13 cellular contexts compared by ENCODE assay signal in genomic region chr6:69090132-69090531, GRCh38.
DNase-seq lines count a peak whose midpoint lies in the region; ATAC-seq and TF ChIP-seq lines count a peak whose summit lies in the region.
"Had no signal": no experiment of that assay in that cellular context is flagged by ENCODE, and none has a peak within 500 bp of the region (broad histone marks: within the 10 kb centered on the region; RNA-seq: fewer than 3 reads in every experiment).

No MANE protein-coding gene starts in this region.

- ATAC-seq in GM19463 (IDR thresholded peaks at IDR 0.05; ENCODE audit: unreplicated experiment): no peak

- H3K9me3 Mint-ChIP-seq in chondrocyte (ENCODE audit: low read depth): no peaks in the 10 kb centered on the region

- no peaks in the 10 kb centered on the region for H3K36me3 Mint-ChIP-seq in chondrocyte (ENCODE audit: low read depth)
- H3K36me3 Mint-ChIP-seq: immature natural killer cell had no signal

- DNase-seq in AG08396 (ENCODE audit: low spot score) (peak; percentile 11), HT1080 (ENCODE audit: low read depth) (peak; percentile 53), chondrocyte (ENCODE audit: low spot score) (no peak), kidney glomerular epithelial cell (lab: John Stamatoyannopoulos, UW) (peak; percentile 92), 8988T (no peak)
- DNase-seq in stimulated activated CD4-positive, alpha-beta T cell treated with anti-CD3 and anti-CD28 coated beads, Interleukin-4, amount 100 ng/mL, for 4 hours: no peak
- DNase-seq in stimulated activated CD4-positive, alpha-beta T cell treated with anti-CD3 and anti-CD28 coated beads, Interleukin-2, amount 100 ng/mL, for 48 hours: no peak
- DNase-seq: activated naive CD4-positive, alpha-beta T cell; C1 segment of cervical spinal cord; H7; immature natural killer cell had no signal

- H3K4me3 Mint-ChIP-seq in chondrocyte (ENCODE audit: unreplicated experiment): no peak overlapping the region
- H3K4me3 Mint-ChIP-seq: immature natural killer cell had no signal

- no peak for TF ChIP-seq CTCF in chondrocyte (IDR thresholded peaks at IDR 0.05)

- H3K27ac Mint-ChIP-seq in chondrocyte (ENCODE audit: unreplicated experiment): peak overlapping the region; percentile 22
- H3K27ac Mint-ChIP-seq: immature natural killer cell, progenitor cell of endocrine pancreas had no signal

- peaks cover 32% of the 10 kb centered on the region for H3K4me1 Mint-ChIP-seq in chondrocyte (ENCODE audit: low read depth)
- H3K4me1 Mint-ChIP-seq: immature natural killer cell had no signal

- no peaks in the 10 kb centered on the region for H3K27me3 Mint-ChIP-seq in chondrocyte (ENCODE audit: low read depth)
- H3K27me3 Mint-ChIP-seq: progenitor cell of endocrine pancreas had no signal

Comparison
In these comparisons a context has a peak if more than half of its experiments do, and no peak if none do; other contexts are left out.
1. DNase-seq: peak in AG08396 (single experiment), HT1080 (single experiment) and kidney glomerular epithelial cell (single experiment); none in chondrocyte (single experiment), 8988T (single experiment), stimulated activated CD4-positive, alpha-beta T cell treated with anti-CD3 and anti-CD28 coated beads, Interleukin-4, amount 100 ng/mL, for 4 hours (0 of 2) and stimulated activated CD4-positive, alpha-beta T cell treated with anti-CD3 and anti-CD28 coated beads, Interleukin-2, amount 100 ng/mL, for 48 hours (0 of 2).